In the genomic region with DNA sequence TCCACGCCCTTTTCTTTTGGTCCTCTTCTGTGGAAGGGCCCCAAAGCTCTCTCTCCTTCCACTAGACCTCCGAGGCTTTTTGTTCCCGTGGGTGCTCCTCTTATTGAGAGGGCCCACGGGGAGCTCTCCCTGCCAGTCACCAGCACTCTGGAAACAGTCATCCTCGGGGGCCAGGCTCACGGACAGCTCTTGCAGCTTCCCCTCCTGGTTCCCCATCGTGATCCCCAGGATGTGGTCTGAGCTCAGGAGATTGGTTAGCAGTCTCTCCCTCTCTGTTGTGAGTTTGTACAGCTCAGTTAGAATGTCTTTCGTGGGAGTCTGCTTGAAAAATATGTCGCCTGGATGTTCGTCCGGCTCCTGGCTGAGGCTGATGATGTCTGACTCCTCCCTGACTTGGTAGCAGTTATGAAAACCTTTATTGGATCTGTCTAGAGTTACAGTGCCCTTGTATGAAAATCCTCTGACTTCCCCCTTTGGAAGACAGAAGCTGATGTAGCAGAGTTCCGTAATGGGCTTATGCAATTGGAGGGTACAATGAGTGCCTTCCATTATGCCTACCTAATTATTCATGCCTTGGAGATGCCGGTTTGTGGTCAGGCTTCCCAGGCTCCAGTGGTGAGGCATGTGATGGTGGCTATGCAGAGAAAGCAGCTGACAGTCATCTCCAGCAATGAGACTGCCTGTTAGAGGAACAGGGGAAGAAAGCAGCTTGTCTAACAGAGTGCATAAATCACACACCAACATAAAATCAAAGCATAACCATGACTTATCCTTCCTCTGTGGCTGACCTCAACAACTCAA, we compare ENCODE assay signal across 10 cellular contexts. TPM values are rescaled to one million over a fixed set of nuclear protein-coding genes. Genes with fewer than 3 reads are reported as not detected.
A peak's percentile ranks its signal among the peaks of the same experiment; 100 is the strongest.
DNase-seq lines count a peak whose midpoint lies in the region; ATAC-seq, FAIRE-seq and TF ChIP-seq lines count a peak whose summit lies in the region.
"Had no signal": no experiment of that assay in that cellular context is flagged by ENCODE, and none has a peak within 500 bp of the region (broad histone marks: within the 10 kb centered on the region; RNA-seq: fewer than 3 reads in every experiment).

No MANE protein-coding gene starts in this region.

- H3K9me3 ChIP-seq in right atrium auricular region = no peaks in the 10 kb centered on the region
- H3K9me3 ChIP-seq in spleen = no peaks in the 10 kb centered on the region
- H3K9me3 ChIP-seq: body of pancreas had no signal

- H3K4me1 Mint-ChIP-seq in activated T-helper 17 cell treated with anti-CD3 and anti-CD28 coated beads, Interleukin-2, amount 50 U/mL, for 72 hours = no peaks in the 10 kb centered on the region

- H3K4me3 ChIP-seq in right atrium auricular region (peak overlapping the region in 1 of 2 donors; percentile 24), spleen (peak overlapping the region in 3 of 8 donors; percentile 3 to 54 (median 34))
- H3K4me3 ChIP-seq: body of pancreas, SK-N-MC had no signal

- in situ Hi-C loops in G401 (cut with HindIII; ENCODE audit: low sequenced_read_pairs) = no loop called here

- intact Hi-C loops in spleen (cut with DNase I; ENCODE audit: low total_unique reads) = no loop called here

- TF ChIP-seq CTCF in right atrium auricular region (IDR thresholded peaks at IDR 0.05) (no peak), spleen (IDR thresholded peaks at IDR 0.05 in 8 of 11, conservative IDR thresholded peaks at IDR 0.05 in 3 of 11) (no peak), D721Med (IDR thresholded peaks at IDR 0.05; ENCODE audit: insufficient read depth, missing control alignments) (no peak)

- no peaks in the 10 kb centered on the region for H3K4me1 ChIP-seq in right atrium auricular region
- H3K4me1 ChIP-seq in spleen = peaks cover 0 to 18% (median 3%) of the 10 kb centered on the region in 6 donors
- H3K4me1 ChIP-seq: body of pancreas had no signal

- H3K27me3 ChIP-seq in right atrium auricular region (no peaks in the 10 kb centered on the region), spleen (replicated peaks in 1 of 7) (peaks cover 0 to 13% (median 0%) of the 10 kb centered on the region in 7 donors)
- H3K27me3 ChIP-seq: body of pancreas had no signal

- H3K27me3 Mint-ChIP-seq in activated T-helper 17 cell treated with anti-CD3 and anti-CD28 coated beads, Interleukin-2, amount 50 U/mL, for 72 hours = peaks cover 5% of the 10 kb centered on the region

- no peaks in the 10 kb centered on the region for H3K9me3 Mint-ChIP-seq in activated T-helper 17 cell treated with anti-CD3 and anti-CD28 coated beads, Interleukin-2, amount 50 U/mL, for 72 hours

- H3K27ac Mint-ChIP-seq in activated T-helper 17 cell treated with anti-CD3 and anti-CD28 coated beads, Interleukin-2, amount 50 U/mL, for 72 hours = no peak overlapping the region

- TF ChIP-seq POLR2A in spleen (IDR thresholded peaks at IDR 0.05) = no peak

- ATAC-seq in activated T-helper 17 cell treated with anti-CD3 and anti-CD28 coated beads, Interleukin-2, amount 50 U/mL, for 72 hours (replicated peaks) = peak; percentile 37
- ATAC-seq: body of pancreas had no signal

- H3K27ac ChIP-seq in right atrium auricular region (peak overlapping the region; percentile 35 to 48), spleen (peak overlapping the region in 5 of 8 donors; percentile 39 to 84 (median 74))
- H3K27ac ChIP-seq: SK-N-MC had no signal

- H3K36me3 Mint-ChIP-seq in activated T-helper 17 cell treated with anti-CD3 and anti-CD28 coated beads, Interleukin-2, amount 50 U/mL, for 72 hours (ENCODE audit: low read depth) = no peaks in the 10 kb centered on the region

- FAIRE-seq in D721Med (lab: Jason Lieb, UNC) = no peak

- H3K4me3 Mint-ChIP-seq in activated T-helper 17 cell treated with anti-CD3 and anti-CD28 coated beads, Interleukin-2, amount 50 U/mL, for 72 hours = no peak overlapping the region

- DNase-seq in HCEC 1CT = peak; percentile 85
- DNase-seq in right atrium auricular region (ENCODE audit: low spot score) = no peak
- no peak for DNase-seq in spleen
- no peak for DNase-seq in RKO (ENCODE audit: low spot score)
- no peak for DNase-seq in NCI-H748 treated with DMSO at 0.1 percent for 48 hours (lab: John Stamatoyannopoulos, UW)
- no peak for DNase-seq in G401 (ENCODE audit: low spot score)
- no peak for DNase-seq in D721Med (ENCODE audit: insufficient read length, low spot score)

- H3K36me3 ChIP-seq in right atrium auricular region = no peaks in the 10 kb centered on the region
- no peaks in the 10 kb centered on the region for H3K36me3 ChIP-seq in spleen

- WGBS in spleen, 5 donors = 32 to 65% (median 41%) methylated on average over 13 of the region's 13 CpGs

RNA-seq across cellular contexts. Expression of a gene that starts 39.9 kb away (rescaled TPM):
- 1 to 10 TPM; 1.0 to 2.0 TPM for total RNA-seq in activated T-helper 17 cell treated with anti-CD3 and anti-CD28 coated beads, Interleukin-2, amount 50 U/mL, for 72 hours
- total RNA-seq in right atrium auricular region = 1 to 10 TPM; 2.4 to 3.1 TPM
- total RNA-seq in spleen = 10 to 100 TPM in 5 of 7 donors, 1 to 10 TPM in 2; 3.6 to 42.1 (median 19.6) TPM
- polyA plus RNA-seq in spleen = under 1 TPM; 0.43 to 0.83 (median 0.71) TPM
- total RNA-seq in G401 (2014; rRNA removed; shearing (Covaris generic)) = not detected in 2 replicates
